8 cellular contexts compared by ENCODE assay signal in the genomic region with DNA sequence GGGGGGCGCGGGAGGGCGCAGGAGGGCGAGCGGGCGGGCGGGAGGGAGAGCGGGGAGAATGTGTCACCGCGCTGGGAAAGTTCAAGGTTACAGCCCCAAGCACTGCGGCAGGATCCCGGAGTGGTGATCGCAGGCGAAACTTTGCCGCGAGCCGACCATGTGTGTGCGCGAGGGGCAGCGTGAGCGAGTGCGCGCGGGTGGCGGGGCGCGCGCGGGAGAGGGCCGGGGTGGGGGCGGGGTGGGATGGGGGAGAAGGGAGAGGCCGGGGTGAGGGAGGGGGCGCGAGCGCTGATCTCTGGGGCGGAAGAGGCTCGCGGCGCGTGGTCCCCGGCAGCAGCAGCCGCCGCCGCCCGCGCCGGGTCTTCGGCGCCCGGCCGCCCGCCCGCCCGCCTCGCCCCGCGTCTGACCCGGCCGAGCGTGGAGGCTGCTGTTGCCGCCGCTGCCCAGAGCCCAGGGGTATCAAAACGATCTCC. TPM values are rescaled to one million over a fixed set of nuclear protein-coding genes. Genes with fewer than 3 reads are reported as not detected.
DNase-seq lines count a peak whose midpoint lies in the region; ATAC-seq and TF ChIP-seq lines count a peak whose summit lies in the region.

NFIB (minus strand) TSS at position 191 of the 473 bp plus-strand sequence. CDS start 630 bp downstream, outside the sequence.

- TF ChIP-seq EP300 in stomach (IDR thresholded peaks at IDR 0.05), result no peak

- TF ChIP-seq POLR2A in stomach (IDR thresholded peaks at IDR 0.05), result no peak

- no peaks in the 10 kb centered on the region for H3K79me2 ChIP-seq in OCI-LY1 (ENCODE audit: insufficient read depth, low read length)

- 0 to 1% (median 0%) methylated on average over 17 to 63 of the region's 63 CpGs for WGBS in stomach, 5 donors

- H3K9me3 ChIP-seq in OCI-LY1 (ENCODE audit: low read length) (no peaks in the 10 kb centered on the region), left lung (no peaks in the 10 kb centered on the region), stomach (no peaks in the 10 kb centered on the region)

- peak within 1 kb of the TSS; percentile 70 for H3K4me3 Mint-ChIP-seq in activated T-cell treated with anti-CD3 and anti-CD28 coated beads, Interleukin-2, amount 50 U/mL, for 24 hours
- peak within 1 kb of the TSS; percentile 76 for H3K4me3 Mint-ChIP-seq in dendritic cell treated with granulocyte-macrophage colony-stimulating factor and Interleukin-4, amounts not matched to agents 40 ng/mL and 50 ng/mL, for 4 days

- H3K9me2 ChIP-seq in OCI-LY1 (ENCODE audit: low read depth, low read length), result no peaks in the 10 kb centered on the region

- intact Hi-C loops in dendritic cell treated with granulocyte-macrophage colony-stimulating factor and Interleukin-4, amounts not matched to agents 40 ng/mL and 50 ng/mL, for 4 days (cut with micrococcal nuclease), result no loop called here
- intact Hi-C loops in left lung (cut with DNase I) (no loop called here), stomach (cut with DNase I; ENCODE audit: low total_unique reads) (no loop called here)

- H3K27ac Mint-ChIP-seq in activated T-cell treated with anti-CD3 and anti-CD28 coated beads, Interleukin-2, amount 50 U/mL, for 24 hours, result peak within 1 kb of the TSS; percentile 64
- H3K27ac Mint-ChIP-seq in dendritic cell treated with granulocyte-macrophage colony-stimulating factor and Interleukin-4, amounts not matched to agents 40 ng/mL and 50 ng/mL, for 4 days, result no peak within 1 kb of the TSS

- H3K4me3 ChIP-seq in OCI-LY1 (ENCODE audit: low read depth, low read length, poor library complexity, severe bottlenecking), result peak within 1 kb of the TSS; percentile 68
- peak within 1 kb of the TSS; percentile 57 to 64 for H3K4me3 ChIP-seq in left lung
- H3K4me3 ChIP-seq in stomach, result peak within 1 kb of the TSS; percentile 62 to 86 (median 76)

- H3K27me3 Mint-ChIP-seq in activated T-cell treated with anti-CD3 and anti-CD28 coated beads, Interleukin-2, amount 50 U/mL, for 24 hours, result peaks cover 74% of the 10 kb centered on the region
- H3K27me3 Mint-ChIP-seq in dendritic cell treated with granulocyte-macrophage colony-stimulating factor and Interleukin-4, amounts not matched to agents 40 ng/mL and 50 ng/mL, for 4 days, result peaks cover 72% of the 10 kb centered on the region

- H3K36me3 ChIP-seq in OCI-LY1 (ENCODE audit: insufficient read depth, low read length) (no peaks in the 10 kb centered on the region), left lung (no peaks in the 10 kb centered on the region), stomach (no peaks in the 10 kb centered on the region)

- ATAC-seq in left lung (peak; percentile 6), GM21529 (IDR thresholded peaks at IDR 0.05; ENCODE audit: unreplicated experiment) (no peak)

- H3K4me1 ChIP-seq in OCI-LY1 (ENCODE audit: insufficient read depth, low read length, severe bottlenecking), result peaks cover 47% of the 10 kb centered on the region
- H3K4me1 ChIP-seq in left lung, result peaks cover 9 to 37% of the 10 kb centered on the region in 2 donors
- H3K4me1 ChIP-seq in stomach, result peaks cover 19 to 56% (median 34%) of the 10 kb centered on the region in 4 donors

- H3K27me3 ChIP-seq in OCI-LY1 (ENCODE audit: insufficient read depth, low read length) (no peaks in the 10 kb centered on the region), left lung (peaks cover 0 to 72% of the 10 kb centered on the region in 2 donors), stomach (peaks cover 0 to 44% (median 10%) of the 10 kb centered on the region in 3 donors)

- no peak within 1 kb of the TSS for H2AFZ ChIP-seq in OCI-LY1 (ENCODE audit: low read length)

- peak within 1 kb of the TSS; percentile 78 for H3K9ac ChIP-seq in OCI-LY1 (ENCODE audit: low read length)

- no peaks in the 10 kb centered on the region for H3F3A ChIP-seq in OCI-LY1 (ENCODE audit: insufficient read depth, low read length)

- peak within 1 kb of the TSS; percentile 69 for H3K4me2 ChIP-seq in OCI-LY1 (ENCODE audit: low read length)

- no peaks in the 10 kb centered on the region for H3K9me3 Mint-ChIP-seq in activated T-cell treated with anti-CD3 and anti-CD28 coated beads, Interleukin-2, amount 50 U/mL, for 24 hours
- H3K9me3 Mint-ChIP-seq in dendritic cell treated with granulocyte-macrophage colony-stimulating factor and Interleukin-4, amounts not matched to agents 40 ng/mL and 50 ng/mL, for 4 days, result no peaks in the 10 kb centered on the region

- DNase-seq in activated T-cell treated with anti-CD3 and anti-CD28 coated beads, Interleukin-2, amount 50 U/mL, for 24 hours, result peak; percentile 30
- no peak for DNase-seq in activated T-cell treated with anti-CD3 and anti-CD28 coated beads for 4 hours
- peak; percentile 40 to 77 for DNase-seq in left lung
- peak; percentile 49 for DNase-seq in stomach
- no peak for DNase-seq in NOMO-1 treated with dmso at 0.1 percent for 144 hours (lab: John Stamatoyannopoulos, UW; ENCODE audit: unreplicated experiment)

- TF ChIP-seq CTCF in OCI-LY1 (IDR thresholded peaks at IDR 0.05; ENCODE audit: low read length) (no peak), left lung (IDR thresholded peaks at IDR 0.05) (no peak), stomach (IDR thresholded peaks at IDR 0.05) (no peak)

- peaks cover 24% of the 10 kb centered on the region for H3K4me1 Mint-ChIP-seq in activated T-cell treated with anti-CD3 and anti-CD28 coated beads, Interleukin-2, amount 50 U/mL, for 24 hours (ENCODE audit: low read depth)
- peaks cover 27% of the 10 kb centered on the region for H3K4me1 Mint-ChIP-seq in dendritic cell treated with granulocyte-macrophage colony-stimulating factor and Interleukin-4, amounts not matched to agents 40 ng/mL and 50 ng/mL, for 4 days (ENCODE audit: low read depth)

- H3K27ac ChIP-seq in OCI-LY1 (ENCODE audit: low read depth, low read length, poor library complexity, severe bottlenecking), result peak within 1 kb of the TSS; percentile 42
- peak within 1 kb of the TSS; percentile 92 to 96 for H3K27ac ChIP-seq in left lung
- peak within 1 kb of the TSS; percentile 94 to 99 (median 98) for H3K27ac ChIP-seq in stomach

- H3K36me3 Mint-ChIP-seq in activated T-cell treated with anti-CD3 and anti-CD28 coated beads, Interleukin-2, amount 50 U/mL, for 24 hours (ENCODE audit: low read depth), result no peaks in the 10 kb centered on the region
- H3K36me3 Mint-ChIP-seq in dendritic cell treated with granulocyte-macrophage colony-stimulating factor and Interleukin-4, amounts not matched to agents 40 ng/mL and 50 ng/mL, for 4 days (ENCODE audit: low read depth), result no peaks in the 10 kb centered on the region

- no peaks in the 10 kb centered on the region for H4K20me1 ChIP-seq in OCI-LY1 (ENCODE audit: insufficient read depth, low read length)

RNA-seq across cellular contexts. Expression of gene NFIB, which starts in this region (rescaled TPM):
- total RNA-seq in left lung (10 to 100 TPM; 88.8 to 97.9 TPM), stomach (100 to 1,000 TPM in 4 of 5 donors, 10 to 100 TPM in 1; 30.1 to 624 (median 148) TPM)
- polyA plus RNA-seq in stomach, result 1 to 10 TPM; 6.7 to 9.4 (median 7.7) TPM

Comparison
In these comparisons a context has a peak if more than half of its experiments do, and no peak if none do; other contexts are left out.
1. DNase-seq: peak in activated T-cell treated with anti-CD3 and anti-CD28 coated beads, Interleukin-2, amount 50 U/mL, for 24 hours (single experiment), left lung (2 of 2) and stomach (single experiment); none in activated T-cell treated with anti-CD3 and anti-CD28 coated beads for 4 hours (single experiment) and NOMO-1 treated with dmso at 0.1 percent for 144 hours (single experiment).
2. H3K27ac ChIP-seq: peak in every context shown above with its lines; median percentile 98 in stomach; 94 in left lung; 42 in OCI-LY1.
3. Peak in every context shown above with its lines, with median percentiles within 50 percentile points of each other: H3K4me3 ChIP-seq.